Comparison of ENCODE assay signal across 8 cellular contexts in genomic region chr3:128014548-128014947, GRCh38.
"Had no signal": no experiment of that assay in that cellular context is flagged by ENCODE, and none has a peak within 500 bp of the region (broad histone marks: within the 10 kb centered on the region; RNA-seq: fewer than 3 reads in every experiment).

No MANE protein-coding gene starts in this region.

- H3K4me3 ChIP-seq: GM12878 had no signal

- DNase-seq: GDM1, GF-D8 had no signal

- FAIRE-seq: G401.6, GM12878, GM12891, GM12892, GM18507, GM19239 had no signal

- ATAC-seq: GM12878 had no signal
